20 cellular contexts compared by ENCODE assay signal in the genomic region with DNA sequence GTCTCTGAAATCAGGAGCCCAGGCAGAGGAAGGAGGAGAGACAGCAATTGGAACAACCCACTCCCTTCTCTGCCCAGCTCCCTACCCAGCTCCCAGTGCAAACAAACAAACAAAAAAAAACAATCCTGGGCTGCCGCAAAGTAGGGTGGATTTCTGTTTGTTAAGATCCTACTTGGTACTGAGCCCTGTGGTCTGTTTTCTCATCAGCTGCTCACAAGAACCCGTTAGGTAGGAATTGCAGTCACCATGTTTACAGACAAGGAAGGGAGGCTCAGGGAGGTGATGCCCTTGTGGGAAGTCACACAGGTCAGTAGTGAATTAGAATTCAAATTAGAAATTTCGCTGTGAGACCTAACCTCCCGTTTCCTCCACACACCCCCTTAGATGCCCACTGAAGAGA.
"Had no signal": no experiment of that assay in that cellular context is flagged by ENCODE, and none has a peak within 500 bp of the region (broad histone marks: within the 10 kb centered on the region; RNA-seq: fewer than 3 reads in every experiment).

No MANE protein-coding gene starts in this region.

- DNase-seq: effector CD4-positive, alpha-beta T cell; endodermal cell; erythroblast; foreskin keratinocyte; immature natural killer cell; left cardiac atrium; left ventricle myocardium superior; naive thymus-derived CD4-positive, alpha-beta T cell; nephron progenitor cell; sigmoid colon; stimulated activated CD4-positive, alpha-beta T cell treated with anti-CD3 and anti-CD28 coated beads, Interleukin-2, amount 100 ng/mL, for 24 hours; stimulated activated CD4-positive, alpha-beta T cell treated with anti-CD3 and anti-CD28 coated beads, Interleukin-4, amount 100 ng/mL, for 4 hours; stimulated activated naive B cell treated with anti-CD40 and anti-IgM and Interleukin-4, amounts not matched to agents 10 μg/mL and 1 μg/mL and 100 μg/mL, for 72 hours; stimulated activated naive CD8-positive, alpha-beta T cell treated with anti-CD3 and anti-CD28 coated beads, Interleukin-15, amount 100 ng/mL, for 72 hours; transverse colon had no signal

- H3K4me1 ChIP-seq: foreskin keratinocyte, sigmoid colon, transverse colon had no signal

- H3K36me3 Mint-ChIP-seq: stimulated activated naive B cell treated with anti-CD40 and anti-IgM and Interleukin-4, amounts not matched to agents 10 μg/mL and 1 μg/mL and 100 μg/mL, for 72 hours had no signal

- H3K27ac ChIP-seq: coronary artery, foreskin keratinocyte, neutrophil, sigmoid colon, skin epidermis, thoracic aorta, transverse colon had no signal

- H3K4me3 Mint-ChIP-seq: endodermal cell; immature natural killer cell; naive thymus-derived CD4-positive, alpha-beta T cell; nephron progenitor cell; stimulated activated naive B cell treated with anti-CD40 and anti-IgM and Interleukin-4, amounts not matched to agents 10 μg/mL and 1 μg/mL and 100 μg/mL, for 72 hours; stimulated activated naive CD8-positive, alpha-beta T cell treated with anti-CD3 and anti-CD28 coated beads, Interleukin-15, amount 100 ng/mL, for 72 hours had no signal

- H3K4me1 Mint-ChIP-seq: immature natural killer cell; naive thymus-derived CD4-positive, alpha-beta T cell; stimulated activated naive B cell treated with anti-CD40 and anti-IgM and Interleukin-4, amounts not matched to agents 10 μg/mL and 1 μg/mL and 100 μg/mL, for 72 hours; stimulated activated naive CD8-positive, alpha-beta T cell treated with anti-CD3 and anti-CD28 coated beads, Interleukin-15, amount 100 ng/mL, for 72 hours had no signal

- H3K27me3 ChIP-seq: sigmoid colon, transverse colon had no signal

- ATAC-seq: foreskin keratinocyte; left cardiac atrium; left ventricle myocardium superior; naive thymus-derived CD4-positive, alpha-beta T cell; stimulated activated naive B cell treated with anti-CD40 and anti-IgM and Interleukin-4, amounts not matched to agents 10 μg/mL and 1 μg/mL and 100 μg/mL, for 72 hours; stimulated activated naive CD8-positive, alpha-beta T cell treated with anti-CD3 and anti-CD28 coated beads, Interleukin-15, amount 100 ng/mL, for 72 hours had no signal

- H3K4me3 ChIP-seq: coronary artery, lung, sigmoid colon, skin epidermis, thoracic aorta, transverse colon had no signal

- H3K27ac Mint-ChIP-seq: endodermal cell; immature natural killer cell; naive thymus-derived CD4-positive, alpha-beta T cell; stimulated activated naive B cell treated with anti-CD40 and anti-IgM and Interleukin-4, amounts not matched to agents 10 μg/mL and 1 μg/mL and 100 μg/mL, for 72 hours; stimulated activated naive CD8-positive, alpha-beta T cell treated with anti-CD3 and anti-CD28 coated beads, Interleukin-15, amount 100 ng/mL, for 72 hours had no signal

- H3K9me3 ChIP-seq: neutrophil, sigmoid colon, thoracic aorta, transverse colon had no signal

- H3K36me3 ChIP-seq: neutrophil, sigmoid colon, thoracic aorta, transverse colon had no signal

- H3K9me3 Mint-ChIP-seq: endodermal cell had no signal
